ENCODE assay signal across 19 cellular contexts in genomic region chr3:13902648-13903238, GRCh38.
"Had no signal": no experiment of that assay in that cellular context is flagged by ENCODE, and none has a peak within 500 bp of the region (broad histone marks: within the 10 kb centered on the region; RNA-seq: fewer than 3 reads in every experiment).

No MANE protein-coding gene starts in this region.

- DNase-seq: hippocampal formation; immature natural killer cell; islet precursor cell; left ventricle myocardium inferior; mesendoderm; naive B cell; natural killer cell; nephron progenitor cell; occipital lobe; right lobe of liver; stimulated activated CD4-positive, alpha-beta T cell treated with anti-CD3 and anti-CD28 coated beads, Interleukin-2, amount 100 ng/mL, for 24 hours; stimulated activated CD4-positive, alpha-beta T cell treated with anti-CD3 and anti-CD28 coated beads, Interleukin-4, amount 100 ng/mL, for 1 hour; stimulated activated naive B cell treated with anti-CD40 and anti-IgM and Interleukin-4, amounts not matched to agents 10 μg/mL and 1 μg/mL and 100 μg/mL, for 72 hours; stimulated activated naive CD8-positive, alpha-beta T cell treated with anti-CD3 and anti-CD28 coated beads, Interleukin-15, Interleukin-2, amounts not matched to agents 100 U/mL and 50 U/mL, for 24 hours; stomach; testis; thyroid gland; transverse colon; upper lobe of left lung had no signal
